In genomic region chr17:75909051-75909811, GRCh38 we compare ENCODE assay signal across 11 cellular contexts. TPM values are rescaled to one million over a fixed set of nuclear protein-coding genes. Genes with fewer than 3 reads are reported as not detected.
A peak's percentile ranks its signal among the peaks of the same experiment; 100 is the strongest.
DNase-seq lines count a peak whose midpoint lies in the region; ATAC-seq and TF ChIP-seq lines count a peak whose summit lies in the region.
"Had no signal": no experiment of that assay in that cellular context is flagged by ENCODE, and none has a peak within 500 bp of the region (broad histone marks: within the 10 kb centered on the region; RNA-seq: fewer than 3 reads in every experiment).

No MANE protein-coding gene starts in this region.

- no peaks in the 10 kb centered on the region for H3K36me3 ChIP-seq in uterus

- TF ChIP-seq POLR2A in uterus (IDR thresholded peaks at IDR 0.05), result no peak

- ATAC-seq in GM21619 (IDR thresholded peaks at IDR 0.05; ENCODE audit: unreplicated experiment), result no peak
- no peak for ATAC-seq in GM21786 (IDR thresholded peaks at IDR 0.05; ENCODE audit: unreplicated experiment)

- DNase-seq in DMS 273 (lab: John Stamatoyannopoulos, UW; ENCODE audit: unreplicated experiment) (peak; percentile 62), DMS 273 treated with DMSO at 0.1 percent for 48 hours (lab: John Stamatoyannopoulos, UW) (no peak), NCI-H510A treated with DMSO at 0.1 percent for 48 hours (lab: John Stamatoyannopoulos, UW) (peak; percentile 95), epithelial cell of prostate (ENCODE audit: low read depth, low spot score) (peak; percentile 31), uterus (peak in 1 of 2 donors; percentile 24)
- DNase-seq in stimulated activated naive CD4-positive, alpha-beta T cell treated with Interleukin-2 at 50 U/mL for 16 hours (lab: John Stamatoyannopoulos, UW), result no peak
- DNase-seq: activated CD4-positive, alpha-beta T cell treated with anti-CD3 and anti-CD28 coated beads, Interleukin-2, amount 10 ng/mL, durations not matched to agents 24 days and 14 days; activated gamma-delta T cell had no signal

- H3K27ac ChIP-seq in epithelial cell of prostate (no peak overlapping the region), uterus (peak overlapping the region; percentile 39 to 81)
- H3K27ac ChIP-seq: 22Rv1 had no signal

- no peak overlapping the region for H3K4me3 ChIP-seq in uterus

- intact Hi-C loops in uterus (cut with DNase I; ENCODE audit: low total_unique reads), result no loop called here

- no peaks in the 10 kb centered on the region for H3K9me3 ChIP-seq in uterus

- no peak for TF ChIP-seq CTCF in uterus (IDR thresholded peaks at IDR 0.05)

- peaks cover under 1 to 4% of the 10 kb centered on the region in 2 donors for H3K4me1 ChIP-seq in uterus

- no peaks in the 10 kb centered on the region for H3K27me3 ChIP-seq in uterus

RNA-seq across cellular contexts. Expression of gene MRPL38, which starts 4.5 kb away (rescaled TPM):
- total RNA-seq in uterus, result 10 to 100 TPM; 32.3 to 99.8 (median 47.8) TPM

RNA-seq across cellular contexts. Expression of gene TRIM65, which starts 12.5 kb away (rescaled TPM):
- total RNA-seq in uterus, result 10 to 100 TPM; 20.0 to 36.9 (median 30.1) TPM

RNA-seq across cellular contexts. Expression of gene TRIM47, which starts 30.9 kb away (rescaled TPM):
- total RNA-seq in uterus, result 10 to 100 TPM in 3 of 4 donors, 1 to 10 TPM in 1; 6.8 to 70.1 (median 19.0) TPM

RNA-seq across cellular contexts. Expression of gene FBF1, which starts 31.6 kb away (rescaled TPM):
- 10 to 100 TPM; 11.0 to 16.5 (median 14.2) TPM for total RNA-seq in uterus

RNA-seq across cellular contexts. Expression of gene WBP2, which starts 54.1 kb away (rescaled TPM):
- 100 to 1,000 TPM in 1 of 4 donors, 10 to 100 TPM in 3; 19.7 to 115 (median 34.5) TPM for total RNA-seq in uterus

Comparison
In these comparisons a context has a peak if more than half of its experiments do, and no peak if none do; other contexts are left out.
1. DNase-seq: peak in DMS 273 (single experiment), NCI-H510A treated with DMSO at 0.1 percent for 48 hours (single experiment) and epithelial cell of prostate (single experiment); none in DMS 273 treated with DMSO at 0.1 percent for 48 hours (single experiment) and stimulated activated naive CD4-positive, alpha-beta T cell treated with Interleukin-2 at 50 U/mL for 16 hours (single experiment).